In genomic region chr5:126055348-126055729, GRCh38 we compare ENCODE assay signal across 20 cellular contexts.
DNase-seq lines count a peak whose midpoint lies in the region; ATAC-seq and TF ChIP-seq lines count a peak whose summit lies in the region.
"Had no signal": no experiment of that assay in that cellular context is flagged by ENCODE, and none has a peak within 500 bp of the region (broad histone marks: within the 10 kb centered on the region; RNA-seq: fewer than 3 reads in every experiment).

No MANE protein-coding gene starts in this region.

- H3K4me3 Mint-ChIP-seq in HFFc6: no peak overlapping the region
- H3K4me3 Mint-ChIP-seq: activated T-helper 17 cell treated with anti-CD3 and anti-CD28 coated beads, Interleukin-2, amount 50 U/mL, for 72 hours; central memory CD8-positive, alpha-beta T cell; endodermal cell had no signal

- ATAC-seq in body of pancreas (no peak), GM18505 (IDR thresholded peaks at IDR 0.05; ENCODE audit: unreplicated experiment) (no peak)
- ATAC-seq: activated T-helper 17 cell treated with anti-CD3 and anti-CD28 coated beads, Interleukin-2, amount 50 U/mL, for 72 hours had no signal

- peak; percentile 1 for DNase-seq in M059J (ENCODE audit: low read depth)
- DNase-seq in NCI-H748 treated with DMSO at 0.1 percent for 48 hours (lab: John Stamatoyannopoulos, UW): peak; percentile 90
- no peak for DNase-seq in iPS DF 6.9 (ENCODE audit: low read depth, low spot score)
- no peak for DNase-seq in body of pancreas
- DNase-seq in activated CD4-positive, alpha-beta T cell treated with anti-CD3 and anti-CD28 coated beads for 4 hours: no peak
- DNase-seq in HFFc6: no peak
- DNase-seq: activated CD8-positive, alpha-beta memory T cell treated with anti-CD3 and anti-CD28 coated beads for 24 hours; endodermal cell; left ventricle myocardium superior; MG63; Peyer's patch; stimulated activated CD4-positive, alpha-beta T cell treated with anti-CD3 and anti-CD28 coated beads, Interleukin-4, amount 100 ng/mL, for 24 hours; stimulated activated CD8-positive, alpha-beta memory T cell treated with anti-CD3 and anti-CD28 coated beads, Interleukin-4, amount 100 ng/mL, for 48 hours; SW 1271 had no signal

- H3K4me1 Mint-ChIP-seq in HFFc6 (ENCODE audit: low read depth): no peaks in the 10 kb centered on the region
- H3K4me1 Mint-ChIP-seq: activated T-helper 17 cell treated with anti-CD3 and anti-CD28 coated beads, Interleukin-2, amount 50 U/mL, for 72 hours; central memory CD8-positive, alpha-beta T cell had no signal

- 0 out of 2 replicates have a peak overlapping the region, but pooled peaks have one; percentile 6 for H3K9ac ChIP-seq in ES-I3 (ENCODE audit: low read depth, low read length)
- H3K9ac ChIP-seq: parathyroid adenoma had no signal

- no peak for TF ChIP-seq CTCF in body of pancreas (IDR thresholded peaks at IDR 0.05)
- no peak for TF ChIP-seq CTCF in HFFc6 (IDR thresholded peaks at IDR 0.05)

- peak overlapping the region; percentile 22 for H3K27ac ChIP-seq in iPS DF 6.9 (ENCODE audit: low read length)
- no peak overlapping the region for H3K27ac ChIP-seq in body of pancreas
- H3K27ac ChIP-seq: parathyroid adenoma, Peyer's patch, suprapubic skin had no signal

- WGBS in iPS DF 6.9 (ENCODE audit: insufficient coverage, insufficient read length): no CpG with 5 or more reads among the region's 2 CpGs
- 59 to 80% methylated on average over 2 of the region's 2 CpGs for WGBS in body of pancreas, 2 donors

- peaks cover 27% of the 10 kb centered on the region for H3K9me3 Mint-ChIP-seq in HFFc6

- TF ChIP-seq POLR2A in body of pancreas (IDR thresholded peaks at IDR 0.05) (no peak), GM18505 (IDR thresholded peaks at IDR 0.05; ENCODE audit: borderline replicate concordance, extremely low read depth, insufficient read depth, insufficient read length) (no peak)

- H3K27me3 Mint-ChIP-seq in HFFc6 (ENCODE audit: insufficient read depth): no peaks in the 10 kb centered on the region
- H3K27me3 Mint-ChIP-seq: activated T-helper 17 cell treated with anti-CD3 and anti-CD28 coated beads, Interleukin-2, amount 50 U/mL, for 72 hours; central memory CD8-positive, alpha-beta T cell had no signal

- H3K4me3 ChIP-seq in iPS DF 6.9 (ENCODE audit: low read length): no peak overlapping the region
- no peak overlapping the region for H3K4me3 ChIP-seq in body of pancreas
- H3K4me3 ChIP-seq: MG63, Peyer's patch, suprapubic skin had no signal

- H3K9me3 ChIP-seq in ES-I3 (ENCODE audit: control insufficient read depth, insufficient read depth, low read length): no peaks in the 10 kb centered on the region; the same call in 1 of the 2 replicates
- no peaks in the 10 kb centered on the region for H3K9me3 ChIP-seq in iPS DF 6.9 (ENCODE audit: control insufficient read depth, insufficient read depth, low read length)
- no peaks in the 10 kb centered on the region for H3K9me3 ChIP-seq in body of pancreas
- H3K9me3 ChIP-seq: MG63, Peyer's patch, suprapubic skin had no signal

- no peaks in the 10 kb centered on the region for H3K27me3 ChIP-seq in iPS DF 6.9 (ENCODE audit: control insufficient read depth, insufficient read depth, low read length)
- no peaks in the 10 kb centered on the region for H3K27me3 ChIP-seq in body of pancreas
- H3K27me3 ChIP-seq: Peyer's patch, suprapubic skin had no signal

- H3K36me3 ChIP-seq in ES-I3 (ENCODE audit: insufficient read depth, low read length): no peaks in the 10 kb centered on the region
- H3K36me3 ChIP-seq in iPS DF 6.9 (ENCODE audit: control insufficient read depth, insufficient read depth, low read length): no peaks in the 10 kb centered on the region
- no peaks in the 10 kb centered on the region for H3K36me3 ChIP-seq in body of pancreas (replicated peaks in 1 of 2; ENCODE audit: insufficient read depth in 1 of 2, low read depth in 2 of 2)
- H3K36me3 ChIP-seq: MG63, Peyer's patch, suprapubic skin had no signal

- H3K27ac Mint-ChIP-seq in HFFc6: no peak overlapping the region
- H3K27ac Mint-ChIP-seq: activated T-helper 17 cell treated with anti-CD3 and anti-CD28 coated beads, Interleukin-2, amount 50 U/mL, for 72 hours; endodermal cell had no signal

- peaks cover 6% of the 10 kb centered on the region; the same call in 1 of the 2 replicates for H3K36me3 Mint-ChIP-seq in HFFc6 (ENCODE audit: low read depth)

- peaks cover 29% of the 10 kb centered on the region for H3K4me1 ChIP-seq in ES-I3 (ENCODE audit: insufficient read depth, low read length)
- peaks cover 2% of the 10 kb centered on the region; the same call in 1 of the 2 replicates for H3K4me1 ChIP-seq in iPS DF 6.9 (ENCODE audit: control insufficient read depth, insufficient read depth, low read length)
- H3K4me1 ChIP-seq in body of pancreas: peaks cover 5% of the 10 kb centered on the region
- H3K4me1 ChIP-seq: parathyroid adenoma, Peyer's patch, suprapubic skin had no signal

- intact Hi-C loops in body of pancreas (cut with DNase I): no loop called here

Comparison
In these comparisons a context has a peak if more than half of its experiments do, and no peak if none do; other contexts are left out.
1. DNase-seq: peak in M059J (single experiment) and NCI-H748 treated with DMSO at 0.1 percent for 48 hours (single experiment); none in iPS DF 6.9 (single experiment), body of pancreas (0 of 4), activated CD4-positive, alpha-beta T cell treated with anti-CD3 and anti-CD28 coated beads for 4 hours (0 of 2) and HFFc6 (single experiment).